Comparison of ENCODE assay signal across 8 cellular contexts in the genomic region with DNA sequence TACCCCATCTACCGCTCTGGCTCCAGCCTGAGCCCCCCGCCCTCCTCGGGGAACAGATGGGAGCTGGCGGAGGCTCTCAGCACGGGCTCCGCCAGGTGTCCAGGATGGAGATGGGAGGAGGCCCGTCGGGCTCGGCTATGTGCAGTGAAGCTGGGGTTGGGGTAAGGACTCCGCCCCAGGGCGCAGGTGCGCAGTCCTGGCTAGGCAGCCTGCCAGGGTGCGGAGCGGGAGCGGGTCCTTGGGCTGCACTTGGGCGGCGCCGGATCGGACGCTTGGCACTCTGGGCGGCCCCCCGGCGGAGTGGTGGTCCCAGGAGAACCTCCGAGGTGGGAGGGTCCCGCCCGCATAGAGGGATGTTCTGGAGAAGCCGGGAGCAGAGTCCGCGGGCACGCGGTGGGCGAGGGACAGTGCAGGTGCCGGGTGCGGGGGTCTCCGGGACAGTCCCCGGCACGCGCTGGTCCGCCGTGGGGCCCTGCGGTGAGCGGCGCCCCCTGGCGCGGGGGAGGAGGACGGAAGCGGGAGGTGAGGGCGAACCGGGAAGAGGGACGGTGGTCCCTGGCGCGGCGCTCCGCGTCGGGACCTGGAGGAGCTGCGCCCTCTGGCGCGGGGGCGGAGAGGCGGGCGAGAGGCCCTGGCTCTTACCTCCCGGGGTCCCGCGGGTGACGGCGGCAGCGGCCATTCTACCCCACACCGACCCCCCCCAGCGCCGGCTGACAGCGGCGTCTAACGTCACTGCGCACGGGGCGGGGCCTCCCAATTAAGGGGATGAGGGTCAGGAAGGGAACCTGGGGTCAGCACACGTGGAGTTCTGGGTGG. TPM values are rescaled to one million over a fixed set of nuclear protein-coding genes. Genes with fewer than 3 reads are reported as not detected.
DNase-seq lines count a peak whose midpoint lies in the region; ATAC-seq and TF ChIP-seq lines count a peak whose summit lies in the region.

A gene with protein sequence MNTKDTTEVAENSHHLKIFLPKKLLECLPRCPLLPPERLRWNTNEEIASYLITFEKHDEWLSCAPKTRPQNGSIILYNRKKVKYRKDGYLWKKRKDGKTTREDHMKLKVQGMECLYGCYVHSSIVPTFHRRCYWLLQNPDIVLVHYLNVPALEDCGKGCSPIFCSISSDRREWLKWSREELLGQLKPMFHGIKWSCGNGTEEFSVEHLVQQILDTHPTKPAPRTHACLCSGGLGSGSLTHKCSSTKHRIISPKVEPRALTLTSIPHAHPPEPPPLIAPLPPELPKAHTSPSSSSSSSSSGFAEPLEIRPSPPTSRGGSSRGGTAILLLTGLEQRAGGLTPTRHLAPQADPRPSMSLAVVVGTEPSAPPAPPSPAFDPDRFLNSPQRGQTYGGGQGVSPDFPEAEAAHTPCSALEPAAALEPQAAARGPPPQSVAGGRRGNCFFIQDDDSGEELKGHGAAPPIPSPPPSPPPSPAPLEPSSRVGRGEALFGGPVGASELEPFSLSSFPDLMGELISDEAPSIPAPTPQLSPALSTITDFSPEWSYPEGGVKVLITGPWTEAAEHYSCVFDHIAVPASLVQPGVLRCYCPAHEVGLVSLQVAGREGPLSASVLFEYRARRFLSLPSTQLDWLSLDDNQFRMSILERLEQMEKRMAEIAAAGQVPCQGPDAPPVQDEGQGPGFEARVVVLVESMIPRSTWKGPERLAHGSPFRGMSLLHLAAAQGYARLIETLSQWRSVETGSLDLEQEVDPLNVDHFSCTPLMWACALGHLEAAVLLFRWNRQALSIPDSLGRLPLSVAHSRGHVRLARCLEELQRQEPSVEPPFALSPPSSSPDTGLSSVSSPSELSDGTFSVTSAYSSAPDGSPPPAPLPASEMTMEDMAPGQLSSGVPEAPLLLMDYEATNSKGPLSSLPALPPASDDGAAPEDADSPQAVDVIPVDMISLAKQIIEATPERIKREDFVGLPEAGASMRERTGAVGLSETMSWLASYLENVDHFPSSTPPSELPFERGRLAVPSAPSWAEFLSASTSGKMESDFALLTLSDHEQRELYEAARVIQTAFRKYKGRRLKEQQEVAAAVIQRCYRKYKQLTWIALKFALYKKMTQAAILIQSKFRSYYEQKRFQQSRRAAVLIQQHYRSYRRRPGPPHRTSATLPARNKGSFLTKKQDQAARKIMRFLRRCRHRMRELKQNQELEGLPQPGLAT (minus strand): TSS at position 725 of the 816 bp plus-strand sequence. CDS start 1,453 bp downstream, outside the sequence.

- ATAC-seq in HG02759 (IDR thresholded peaks at IDR 0.05; ENCODE audit: unreplicated experiment) (peak; percentile 70), sciatic nerve (peak; percentile 97), GM18858 (IDR thresholded peaks at IDR 0.05; ENCODE audit: unreplicated experiment) (no peak)

- DNase-seq in NCI-H1694 treated with DMSO at 0.1 percent for 48 hours (lab: John Stamatoyannopoulos, UW) (peak; percentile 66), T1000 (lab: John Stamatoyannopoulos, UW) (peak; percentile 86), astrocyte of the cerebellum (ENCODE audit: low read depth) (no peak), hippocampal formation (lab: John Stamatoyannopoulos, UW) (peak; percentile 80 to 86), sciatic nerve (ENCODE audit: low spot score) (peak; percentile 96)

- TF ChIP-seq CTCF in GM12873 (IDR thresholded peaks at IDR 0.05; ENCODE audit: insufficient read depth, low read depth, low read length, missing control alignments): peak; percentile 71
- peak; percentile 54 for TF ChIP-seq CTCF in astrocyte of the cerebellum (IDR thresholded peaks at IDR 0.05; ENCODE audit: low read depth, low read length, missing control alignments)

- in situ Hi-C loops in astrocyte of the cerebellum (cut with HindIII; ENCODE audit: low sequenced_read_pairs): no loop called here

- H3K4me3 ChIP-seq in astrocyte of the cerebellum (ENCODE audit: low read depth, low read length): peak within 1 kb of the TSS; percentile 86

- intact Hi-C loops in sciatic nerve (cut with DNase I): no loop called here

RNA-seq across cellular contexts. Expression of the gene that starts here (rescaled TPM):
- total RNA-seq in sciatic nerve: 62.9 TPM
